ENCODE assay signal across 24 cellular contexts in the genomic region with DNA sequence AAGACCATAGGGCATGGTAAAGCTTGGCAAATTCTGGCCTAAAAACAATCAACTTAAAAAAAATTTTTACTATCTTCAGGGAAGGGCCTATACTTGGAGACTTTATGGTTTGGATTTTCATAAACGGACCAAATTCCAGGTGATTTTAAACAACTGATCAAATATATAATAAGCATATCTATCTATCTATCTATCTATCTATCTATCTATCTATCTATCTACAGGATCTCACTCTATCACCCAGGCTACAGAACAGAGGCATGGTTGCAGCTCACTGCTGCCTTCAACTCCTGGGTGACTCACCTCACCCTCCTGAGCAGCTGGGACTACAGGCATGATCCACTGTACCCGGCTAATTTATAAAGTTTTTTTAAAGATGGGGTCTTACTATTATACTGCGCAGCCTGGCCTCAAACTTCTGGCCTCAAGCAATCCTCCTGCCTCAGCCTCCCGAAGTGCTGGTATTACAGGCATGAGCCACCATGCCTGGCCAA. TPM values are rescaled to one million over a fixed set of nuclear protein-coding genes. Genes with fewer than 3 reads are reported as not detected.
A peak's percentile ranks its signal among the peaks of the same experiment; 100 is the strongest.
DNase-seq lines count a peak whose midpoint lies in the region; ATAC-seq and TF ChIP-seq lines count a peak whose summit lies in the region.
"Had no signal": no experiment of that assay in that cellular context is flagged by ENCODE, and none has a peak within 500 bp of the region (broad histone marks: within the 10 kb centered on the region; RNA-seq: fewer than 3 reads in every experiment).

No MANE protein-coding gene starts in this region.

- H3K4me1 ChIP-seq in foreskin keratinocyte = peaks cover 5% of the 10 kb centered on the region
- no peaks in the 10 kb centered on the region for H3K4me1 ChIP-seq in neuronal stem cell (ENCODE audit: control insufficient read depth in 2 of 2, insufficient read depth in 1 of 2, low read depth in 1 of 2, low read length in 2 of 2)
- H3K4me1 ChIP-seq: BE2C had no signal

- peaks cover 6% of the 10 kb centered on the region for H3K36me3 Mint-ChIP-seq in activated naive CD8-positive, alpha-beta T cell
- H3K36me3 Mint-ChIP-seq in activated naive CD8-positive, alpha-beta T cell treated with anti-CD3 and anti-CD28 coated beads for 36 hours = peaks cover 37% of the 10 kb centered on the region
- peaks cover 69% of the 10 kb centered on the region for H3K36me3 Mint-ChIP-seq in stimulated activated effector memory CD8-positive, alpha-beta T cell treated with anti-CD3 and anti-CD28 coated beads, Interleukin-12 subunit alpha, Interleukin-12 subunit beta, amount 100 ng/mL, for 72 hours

- peaks cover 42% of the 10 kb centered on the region for H3K4me1 Mint-ChIP-seq in activated naive CD8-positive, alpha-beta T cell (ENCODE audit: low read depth)
- peaks cover 43% of the 10 kb centered on the region for H3K4me1 Mint-ChIP-seq in activated naive CD8-positive, alpha-beta T cell treated with anti-CD3 and anti-CD28 coated beads for 36 hours
- peaks cover 47% of the 10 kb centered on the region for H3K4me1 Mint-ChIP-seq in stimulated activated effector memory CD8-positive, alpha-beta T cell treated with anti-CD3 and anti-CD28 coated beads, Interleukin-12 subunit alpha, Interleukin-12 subunit beta, amount 100 ng/mL, for 72 hours

- no peak overlapping the region for H2AFZ ChIP-seq in neuronal stem cell (ENCODE audit: low read length)

- H2AK5ac ChIP-seq in neuronal stem cell (ENCODE audit: low read depth, low read length) = no peak overlapping the region

- no peak overlapping the region for H3K4me2 ChIP-seq in neuronal stem cell (ENCODE audit: insufficient read depth, low read length, poor library complexity, severe bottlenecking)

- H3K18ac ChIP-seq in neuronal stem cell (ENCODE audit: low read length) = no peak overlapping the region

- WGBS in neuronal stem cell (ENCODE audit: extremely low coverage in 2 of 2, insufficient read length in 2 of 2, insufficient replicate concordance in 1 of 2), 2 donors = no CpG with 5 or more reads among the region's 4 CpGs

- H3K4ac ChIP-seq in neuronal stem cell (ENCODE audit: low read length) = no peak overlapping the region

- H3K27me3 ChIP-seq in foreskin keratinocyte = no peaks in the 10 kb centered on the region
- no peaks in the 10 kb centered on the region for H3K27me3 ChIP-seq in neuronal stem cell (ENCODE audit: control insufficient read depth in 3 of 3, insufficient read depth in 3 of 3, low read depth in 1 of 3, low read length in 3 of 3)
- H3K27me3 ChIP-seq: BE2C, neutrophil had no signal

- no peak overlapping the region for H3K4me3 ChIP-seq in neuronal stem cell (ENCODE audit: low read length in 2 of 2)
- H3K4me3 ChIP-seq: skin epidermis had no signal

- H3K9me3 ChIP-seq in neuronal stem cell (replicated peaks in 1 of 2; ENCODE audit: control insufficient read depth in 2 of 2, insufficient read depth in 1 of 2, low read depth in 1 of 2, low read length in 2 of 2) = no peaks in the 10 kb centered on the region
- H3K9me3 ChIP-seq: BE2C, neutrophil had no signal

- H3K79me1 ChIP-seq in neuronal stem cell (ENCODE audit: low read depth, low read length) = peaks cover 3% of the 10 kb centered on the region

- no peak overlapping the region for H3K27ac ChIP-seq in foreskin keratinocyte
- no peak overlapping the region for H3K27ac ChIP-seq in neuronal stem cell (replicated peaks; ENCODE audit: low read length)
- H3K27ac ChIP-seq: neutrophil, skin epidermis had no signal

- H3K27ac Mint-ChIP-seq in activated naive CD8-positive, alpha-beta T cell = peak overlapping the region; percentile 46
- no peak overlapping the region for H3K27ac Mint-ChIP-seq in activated naive CD8-positive, alpha-beta T cell treated with anti-CD3 and anti-CD28 coated beads for 36 hours
- H3K27ac Mint-ChIP-seq in stimulated activated effector memory CD8-positive, alpha-beta T cell treated with anti-CD3 and anti-CD28 coated beads, Interleukin-12 subunit alpha, Interleukin-12 subunit beta, amount 100 ng/mL, for 72 hours = peak overlapping the region; percentile 34
- H3K27ac Mint-ChIP-seq: activated B cell treated with CpG ODN at 0.5 μM for 24 hours; activated CD4-positive, alpha-beta memory T cell treated with anti-CD3 and anti-CD28 coated beads, Interleukin-2, amount 10 ng/mL, durations not matched to agents 7 days and 5 days; dendritic cell treated with granulocyte-macrophage colony-stimulating factor and Interleukin-4, amounts not matched to agents 40 ng/mL and 50 ng/mL, for 4 days; H9 had no signal

- H3K14ac ChIP-seq in neuronal stem cell (ENCODE audit: low read length) = no peak overlapping the region

- ATAC-seq in foreskin keratinocyte = peak; percentile 94
- no peak for ATAC-seq in stimulated activated effector memory CD8-positive, alpha-beta T cell treated with anti-CD3 and anti-CD28 coated beads, Interleukin-12 subunit alpha, Interleukin-12 subunit beta, amount 100 ng/mL, for 72 hours

- peaks cover 0 to 7% of the 10 kb centered on the region in 2 donors for H3K36me3 ChIP-seq in neuronal stem cell (replicated peaks in 1 of 2; ENCODE audit: control insufficient read depth in 2 of 2, insufficient read depth in 2 of 2, low read length in 2 of 2)
- H3K36me3 ChIP-seq: BE2C had no signal

- H3K9me3 Mint-ChIP-seq in activated naive CD8-positive, alpha-beta T cell (ENCODE audit: low read depth) = no peaks in the 10 kb centered on the region
- H3K9me3 Mint-ChIP-seq in activated naive CD8-positive, alpha-beta T cell treated with anti-CD3 and anti-CD28 coated beads for 36 hours = peaks cover 4% of the 10 kb centered on the region
- no peaks in the 10 kb centered on the region for H3K9me3 Mint-ChIP-seq in stimulated activated effector memory CD8-positive, alpha-beta T cell treated with anti-CD3 and anti-CD28 coated beads, Interleukin-12 subunit alpha, Interleukin-12 subunit beta, amount 100 ng/mL, for 72 hours
- H3K9me3 Mint-ChIP-seq: activated B cell treated with CpG ODN at 0.5 μM for 24 hours; activated CD4-positive, alpha-beta memory T cell treated with anti-CD3 and anti-CD28 coated beads, Interleukin-2, amount 10 ng/mL, durations not matched to agents 7 days and 5 days; dendritic cell treated with granulocyte-macrophage colony-stimulating factor and Interleukin-4, amounts not matched to agents 40 ng/mL and 50 ng/mL, for 4 days; H9 had no signal

- H2BK5ac ChIP-seq in neuronal stem cell (ENCODE audit: low read length) = no peak overlapping the region

- H3K23ac ChIP-seq in neuronal stem cell (ENCODE audit: low read depth, low read length, poor library complexity) = no peak overlapping the region

- H3K9ac ChIP-seq in neuronal stem cell (ENCODE audit: low read depth, low read length, poor library complexity) = no peak overlapping the region

- no peak for DNase-seq in activated naive CD8-positive, alpha-beta T cell treated with anti-CD3 and anti-CD28 coated beads for 36 hours
- DNase-seq in amniotic epithelial cell (ENCODE audit: low read depth) = peak; percentile 22
- peak in 1 of 2 donors; percentile 39 for DNase-seq in foreskin keratinocyte
- no peak for DNase-seq in stimulated activated effector memory CD8-positive, alpha-beta T cell treated with anti-CD3 and anti-CD28 coated beads, Interleukin-12 subunit alpha, Interleukin-12 subunit beta, amount 100 ng/mL, for 72 hours (ENCODE audit: low spot score in 2 of 2)
- DNase-seq in neuronal stem cell (ENCODE audit: low spot score) = no peak
- no peak for DNase-seq in activated effector memory CD4-positive, alpha-beta T cell treated with Interleukin-2 at 50 U/mL for 16 hours
- no peak for DNase-seq in stimulated activated CD4-positive, alpha-beta T cell treated with anti-CD3 and anti-CD28 coated beads, Interleukin-4, amount 100 ng/mL, for 1 hour
- DNase-seq: activated B cell treated with CpG ODN at 0.5 μM for 24 hours; activated CD4-positive, alpha-beta memory T cell treated with anti-CD3 and anti-CD28 coated beads, Interleukin-2, amount 10 ng/mL, durations not matched to agents 7 days and 5 days; activated gamma-delta T cell; amniotic stem cell; BE2C; COR-L47; DMS79; H9; KG1; left cardiac atrium; NCI-H1694 treated with DMSO at 0.1 percent for 48 hours; NCI-H2227 treated with DMSO at 0.1 percent for 48 hours; T-helper 9 cell had no signal

- H2BK12ac ChIP-seq in neuronal stem cell (ENCODE audit: low read length) = no peak overlapping the region

- H4K91ac ChIP-seq in neuronal stem cell (ENCODE audit: low read depth, low read length, poor library complexity) = no peak overlapping the region

- TF ChIP-seq CTCF in foreskin keratinocyte (conservative IDR thresholded peaks at IDR 0.05) = no peak

- H2BK15ac ChIP-seq in neuronal stem cell (ENCODE audit: low read length) = no peak overlapping the region

- H2BK120ac ChIP-seq in neuronal stem cell (ENCODE audit: low read depth, low read length) = no peak overlapping the region

- H3K4me3 Mint-ChIP-seq in activated naive CD8-positive, alpha-beta T cell = no peak overlapping the region
- H3K4me3 Mint-ChIP-seq in activated naive CD8-positive, alpha-beta T cell treated with anti-CD3 and anti-CD28 coated beads for 36 hours = no peak overlapping the region
- no peak overlapping the region for H3K4me3 Mint-ChIP-seq in stimulated activated effector memory CD8-positive, alpha-beta T cell treated with anti-CD3 and anti-CD28 coated beads, Interleukin-12 subunit alpha, Interleukin-12 subunit beta, amount 100 ng/mL, for 72 hours
- H3K4me3 Mint-ChIP-seq: activated B cell treated with CpG ODN at 0.5 μM for 24 hours; activated CD4-positive, alpha-beta memory T cell treated with anti-CD3 and anti-CD28 coated beads, Interleukin-2, amount 10 ng/mL, durations not matched to agents 7 days and 5 days; dendritic cell treated with granulocyte-macrophage colony-stimulating factor and Interleukin-4, amounts not matched to agents 40 ng/mL and 50 ng/mL, for 4 days; H9 had no signal

- H4K8ac ChIP-seq in neuronal stem cell (ENCODE audit: low read depth, low read length) = no peak overlapping the region

- H3K27me3 Mint-ChIP-seq in activated naive CD8-positive, alpha-beta T cell = no peaks in the 10 kb centered on the region
- H3K27me3 Mint-ChIP-seq in activated naive CD8-positive, alpha-beta T cell treated with anti-CD3 and anti-CD28 coated beads for 36 hours = no peaks in the 10 kb centered on the region
- H3K27me3 Mint-ChIP-seq: activated B cell treated with CpG ODN at 0.5 μM for 24 hours; activated CD4-positive, alpha-beta memory T cell treated with anti-CD3 and anti-CD28 coated beads, Interleukin-2, amount 10 ng/mL, durations not matched to agents 7 days and 5 days; dendritic cell treated with granulocyte-macrophage colony-stimulating factor and Interleukin-4, amounts not matched to agents 40 ng/mL and 50 ng/mL, for 4 days had no signal

RNA-seq across cellular contexts. Expression of a gene that starts 6.7 kb away (rescaled TPM):
- total RNA-seq in activated naive CD8-positive, alpha-beta T cell treated with anti-CD3 and anti-CD28 coated beads for 36 hours = 10 to 100 TPM; 70.8 to 73.7 TPM
- 49.7 and 57.5 TPM in 2 replicates for total RNA-seq in foreskin keratinocyte
- 15.7 and 16.5 TPM in 2 replicates for polyA plus RNA-seq in foreskin keratinocyte
- polyA plus RNA-seq in neuronal stem cell (2013, experiment 1 of 2) = 7.4 TPM
- 6.9 TPM for polyA plus RNA-seq in neuronal stem cell (2013, experiment 2 of 2)
